Comparison of ENCODE assay signal across 9 cellular contexts in genomic region chr19:40689339-40690049, GRCh38. TPM values are rescaled to one million over a fixed set of nuclear protein-coding genes. Genes with fewer than 3 reads are reported as not detected.
A peak's percentile ranks its signal among the peaks of the same experiment; 100 is the strongest.
DNase-seq lines count a peak whose midpoint lies in the region; ATAC-seq and TF ChIP-seq lines count a peak whose summit lies in the region.
"Had no signal": no experiment of that assay in that cellular context is flagged by ENCODE, and none has a peak within 500 bp of the region (broad histone marks: within the 10 kb centered on the region; RNA-seq: fewer than 3 reads in every experiment).

No MANE protein-coding gene starts in this region.

- peaks cover 0 to 21% (median 0%) of the 10 kb centered on the region in 3 donors for H3K36me3 Mint-ChIP-seq in naive thymus-derived CD8-positive, alpha-beta T cell

- H3K27me3 ChIP-seq in DOHH2 (ENCODE audit: control insufficient read depth, low read length) (no peaks in the 10 kb centered on the region), ectodermal cell (ENCODE audit: control insufficient read depth, insufficient read depth, low read length, poor library complexity, severe bottlenecking) (no peaks in the 10 kb centered on the region)

- H3K9me2 ChIP-seq in DOHH2 (replicated peaks; ENCODE audit: control insufficient read depth, low read length): no peaks in the 10 kb centered on the region

- no peak overlapping the region for H3K27ac Mint-ChIP-seq in naive thymus-derived CD8-positive, alpha-beta T cell

- H3K4me3 ChIP-seq in DOHH2 (ENCODE audit: low read length) (peak overlapping the region; percentile 85), ectodermal cell (ENCODE audit: insufficient read depth, low read depth, low read length) (peak overlapping the region; percentile 55)

- H3K4me2 ChIP-seq in DOHH2 (ENCODE audit: low read length): peak overlapping the region; percentile 90

- H4K20me1 ChIP-seq in DOHH2 (ENCODE audit: control insufficient read depth, insufficient read depth, low read depth, low read length): 0 out of 2 replicates have a peak, but pooled peaks cover under 1% of the 10 kb centered on the region

- H3K27ac ChIP-seq in DOHH2 (ENCODE audit: low read depth, low read length): no peak overlapping the region
- no peak overlapping the region for H3K27ac ChIP-seq in ectodermal cell (ENCODE audit: insufficient read depth, low read depth, low read length, poor library complexity, severe bottlenecking)
- H3K27ac ChIP-seq: parathyroid adenoma had no signal

- no peaks in the 10 kb centered on the region for H3F3A ChIP-seq in DOHH2 (ENCODE audit: control insufficient read depth, insufficient read depth)

- POLR2A ChIA-PET in naive thymus-derived CD8-positive, alpha-beta T cell (lab: Charles Lee): interaction anchor here (0.6 kb wide), 1 partner anchor 21 kb away, joined by 3 read pairs; no protein-coding TSS in a partner anchor

- H3K9me3 ChIP-seq in DOHH2 (ENCODE audit: control insufficient read depth, insufficient read depth, low read length): no peaks in the 10 kb centered on the region
- no peaks in the 10 kb centered on the region for H3K9me3 ChIP-seq in ectodermal cell (ENCODE audit: control insufficient read depth, low read length)

- H3K36me3 ChIP-seq in DOHH2 (ENCODE audit: control insufficient read depth, low read length) (no peaks in the 10 kb centered on the region), ectodermal cell (ENCODE audit: control insufficient read depth, insufficient read depth, low read length) (peaks cover 13% of the 10 kb centered on the region)

- H3K79me2 ChIP-seq in DOHH2 (ENCODE audit: control insufficient read depth, low read length): no peaks in the 10 kb centered on the region
- H3K79me2 ChIP-seq: parathyroid adenoma had no signal

- DNase-seq in NCI-H2171 treated with DMSO at 0.1 percent for 48 hours (lab: John Stamatoyannopoulos, UW) (peak; percentile 20), putamen (ENCODE audit: low spot score) (no peak), NCI-H1436 treated with DMSO at 0.1 percent for 48 hours (lab: John Stamatoyannopoulos, UW) (no peak)
- DNase-seq in naive thymus-derived CD8-positive, alpha-beta T cell: peak in 6 of 10 donors; percentile 5 to 69 (median 18)

- no peaks in the 10 kb centered on the region for H3K27me3 Mint-ChIP-seq in naive thymus-derived CD8-positive, alpha-beta T cell

- no peak for TF ChIP-seq CTCF in DOHH2 (IDR thresholded peaks at IDR 0.05; ENCODE audit: low read depth, low read length, poor library complexity, severe bottlenecking)

- peak in 1 of 2 donors; percentile 44 for ATAC-seq in naive thymus-derived CD8-positive, alpha-beta T cell
- no peak for ATAC-seq in GM21447 (IDR thresholded peaks at IDR 0.05; ENCODE audit: unreplicated experiment)
- ATAC-seq in GM21529 (IDR thresholded peaks at IDR 0.05; ENCODE audit: unreplicated experiment): no peak

- H3K4me1 Mint-ChIP-seq in naive thymus-derived CD8-positive, alpha-beta T cell: peaks cover 4 to 7% (median 5%) of the 10 kb centered on the region in 4 donors

- peak overlapping the region in 4 of 10 donors; percentile 28 to 86 (median 50) for H3K4me3 Mint-ChIP-seq in naive thymus-derived CD8-positive, alpha-beta T cell

- H3K4me1 ChIP-seq in DOHH2 (ENCODE audit: control insufficient read depth, low read length) (peaks cover 36% of the 10 kb centered on the region), ectodermal cell (ENCODE audit: control insufficient read depth, insufficient read depth, low read length) (peaks cover 8% of the 10 kb centered on the region)

- WGBS in ectodermal cell, 2 experiments: 29% methylated on average over 18 of the region's 18 CpGs

- H3K9me3 Mint-ChIP-seq in naive thymus-derived CD8-positive, alpha-beta T cell: no peaks in the 10 kb centered on the region

RNA-seq across cellular contexts. Expression of gene NUMBL, which starts 1.0 kb away (rescaled TPM):
- 23.0 TPM for polyA plus RNA-seq in ectodermal cell (2013, experiment 1 of 4)
- polyA plus RNA-seq in ectodermal cell (2013, experiment 2 of 4): 21.2 TPM
- 20.0 TPM for polyA plus RNA-seq in ectodermal cell (2013, experiment 3 of 4)
- 22.8 TPM for polyA plus RNA-seq in ectodermal cell (2013, experiment 4 of 4)
- total RNA-seq in naive thymus-derived CD8-positive, alpha-beta T cell: 10 to 100 TPM; 15.6 to 16.9 TPM
- polyA plus RNA-seq in naive thymus-derived CD8-positive, alpha-beta T cell: 1 to 10 TPM in 1 of 3 donors, under 1 TPM in 2; 0.80 to 1.2 (median 0.83) TPM

RNA-seq across cellular contexts. Expression of gene COQ8B, which starts 27.2 kb away (rescaled TPM):
- polyA plus RNA-seq in ectodermal cell (2013, experiment 1 of 4): 59.3 TPM
- 62.8 TPM for polyA plus RNA-seq in ectodermal cell (2013, experiment 2 of 4)
- polyA plus RNA-seq in ectodermal cell (2013, experiment 3 of 4): 45.9 TPM
- polyA plus RNA-seq in ectodermal cell (2013, experiment 4 of 4): 48.4 TPM
- total RNA-seq in naive thymus-derived CD8-positive, alpha-beta T cell: 10 to 100 TPM; 39.2 to 39.3 TPM
- 10 to 100 TPM in 2 of 3 donors, 1 to 10 TPM in 1; 9.8 to 14.8 (median 13.3) TPM for polyA plus RNA-seq in naive thymus-derived CD8-positive, alpha-beta T cell

RNA-seq across cellular contexts. Expression of gene ITPKC, which starts 27.4 kb away (rescaled TPM):
- 11.8 TPM for polyA plus RNA-seq in ectodermal cell (2013, experiment 1 of 4)
- 11.2 TPM for polyA plus RNA-seq in ectodermal cell (2013, experiment 2 of 4)
- polyA plus RNA-seq in ectodermal cell (2013, experiment 3 of 4): 8.6 TPM
- polyA plus RNA-seq in ectodermal cell (2013, experiment 4 of 4): 9.9 TPM
- 1 to 10 TPM; 6.3 to 8.1 TPM for total RNA-seq in naive thymus-derived CD8-positive, alpha-beta T cell
- 1 to 10 TPM; 2.9 to 5.7 (median 4.0) TPM for polyA plus RNA-seq in naive thymus-derived CD8-positive, alpha-beta T cell

Comparison
In these comparisons a context has a peak if more than half of its experiments do, and no peak if none do; other contexts are left out.
1. DNase-seq: peak in NCI-H2171 treated with DMSO at 0.1 percent for 48 hours (single experiment) and naive thymus-derived CD8-positive, alpha-beta T cell (6 of 10); none in putamen (single experiment) and NCI-H1436 treated with DMSO at 0.1 percent for 48 hours (single experiment).